In the genomic region with DNA sequence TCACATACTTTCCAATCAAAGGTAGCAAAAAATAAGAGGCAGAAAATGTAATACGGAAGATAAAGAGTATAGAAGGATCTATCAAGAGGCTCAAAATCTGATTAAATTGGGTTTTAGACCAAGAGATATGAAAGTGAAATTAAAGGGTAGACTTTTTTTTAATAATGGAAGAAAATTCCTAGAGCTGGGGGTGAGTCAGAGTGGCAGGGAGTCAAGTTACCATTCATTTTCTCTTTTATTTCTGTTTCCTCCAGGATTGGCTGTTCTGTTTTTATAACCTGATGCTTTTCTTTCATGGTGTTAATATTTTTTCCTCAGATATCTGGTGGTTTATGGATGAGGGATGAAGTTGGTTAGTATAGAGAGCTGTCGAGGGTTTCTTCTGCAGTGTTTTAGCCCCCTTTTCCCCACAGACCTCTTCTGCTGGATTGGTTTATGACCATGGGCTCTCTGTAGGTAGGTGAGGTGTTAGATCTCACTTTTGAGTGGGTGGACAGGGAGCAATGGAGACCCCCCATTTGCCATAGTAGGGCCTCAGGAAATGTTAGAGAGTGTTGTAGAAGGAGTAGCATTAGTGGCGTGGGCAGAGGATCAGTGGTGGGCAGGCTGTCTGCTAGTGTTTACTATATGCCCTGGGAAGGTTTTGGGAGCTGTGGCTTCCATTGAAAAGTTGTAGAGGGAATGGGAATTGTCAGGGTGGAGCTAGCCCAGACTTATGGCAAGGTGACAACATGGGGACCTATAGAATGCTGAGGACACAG, we compare ENCODE assay signal across 27 cellular contexts.
A peak's percentile ranks its signal among the peaks of the same experiment; 100 is the strongest.
DNase-seq lines count a peak whose midpoint lies in the region; ATAC-seq, FAIRE-seq and TF ChIP-seq lines count a peak whose summit lies in the region.
"Had no signal": no experiment of that assay in that cellular context is flagged by ENCODE, and none has a peak within 500 bp of the region (broad histone marks: within the 10 kb centered on the region; RNA-seq: fewer than 3 reads in every experiment).

No MANE protein-coding gene starts in this region.

- POLR2A ChIA-PET in MCF 10A (lab: Yijun Ruan, JAX), result interaction anchor here (0.7 to 1.1 kb wide), 3 partner anchors 33 to 468 kb away, joined by 3 to 5 read pairs (median 4); no protein-coding TSS in a partner anchor

- H3K27me3 ChIP-seq in breast epithelium (no peaks in the 10 kb centered on the region), body of pancreas (no peaks in the 10 kb centered on the region)
- H3K27me3 ChIP-seq: gastroesophageal sphincter, MG63, tibial nerve had no signal

- CTCF ChIA-PET in MCF 10A (lab: Yijun Ruan, JAX), result interaction anchor here (0.6 to 4.9 kb wide), 38 partner anchors 10 to 596 kb away, joined by 3 to 68 read pairs (median 5); no protein-coding TSS in a partner anchor

- peaks cover 8% of the 10 kb centered on the region for H3K9me3 Mint-ChIP-seq in MCF 10A (ENCODE audit: unreplicated experiment)
- H3K9me3 Mint-ChIP-seq: activated CD4-positive, alpha-beta T cell treated with anti-CD3 and anti-CD28 coated beads, Interleukin-2, amount 10 ng/mL, durations not matched to agents 24 days and 14 days had no signal

- no peak overlapping the region for H3K4me3 ChIP-seq in breast epithelium
- no peak overlapping the region for H3K4me3 ChIP-seq in body of pancreas
- H3K4me3 ChIP-seq: gastroesophageal sphincter, MG63, SK-N-MC, tibial nerve had no signal

- H3K9me3 ChIP-seq in breast epithelium (peaks cover 4 to 12% of the 10 kb centered on the region in 2 donors), body of pancreas (no peaks in the 10 kb centered on the region)
- H3K9me3 ChIP-seq: MG63 had no signal

- no peak for FAIRE-seq in urothelium cell line (lab: Jason Lieb, UNC)
- FAIRE-seq: small intestine had no signal

- H3K27me3 Mint-ChIP-seq in MCF 10A (ENCODE audit: insufficient read depth, unreplicated experiment), result no peaks in the 10 kb centered on the region
- H3K27me3 Mint-ChIP-seq: activated CD4-positive, alpha-beta T cell treated with anti-CD3 and anti-CD28 coated beads, Interleukin-2, amount 10 ng/mL, durations not matched to agents 24 days and 14 days had no signal

- intact Hi-C loops in MCF 10A (cut with micrococcal nuclease), result loop anchor here (2.0 to 10.0 kb wide), 4 partner anchors 382 to 789 kb away; a partner anchor contains a TSS
- intact Hi-C loops in breast epithelium (cut with DNase I; ENCODE audit: low total_unique reads), result no loop called here
- intact Hi-C loops in body of pancreas (cut with DNase I), result no loop called here

- no TSS peak for BruUV-seq in MCF 10A (replicated peaks; lab: Mats Ljungman, UMichigan)

- no peak for ATAC-seq in body of pancreas
- ATAC-seq: activated T-cell treated with anti-CD3 and anti-CD28 coated beads, Interleukin-2, amount 50 U/mL, for 4 hours; gastroesophageal sphincter; naive thymus-derived CD8-positive, alpha-beta T cell had no signal

- H3K36me3 Mint-ChIP-seq in MCF 10A (ENCODE audit: insufficient read depth, unreplicated experiment), result no peaks in the 10 kb centered on the region
- H3K36me3 Mint-ChIP-seq: CD4-positive, alpha-beta memory T cell; immature natural killer cell had no signal

- TF ChIP-seq CTCF in MCF 10A (IDR thresholded peaks at IDR 0.05; ENCODE audit: unreplicated experiment) (no peak), breast epithelium (IDR thresholded peaks at IDR 0.05) (no peak), body of pancreas (IDR thresholded peaks at IDR 0.05) (no peak)

- 92 to 93% methylated on average over 3 of the region's 3 CpGs for WGBS in body of pancreas, 2 donors

- H3K27ac ChIP-seq in breast epithelium (no peak overlapping the region), body of pancreas (no peak overlapping the region)
- H3K27ac ChIP-seq: gastroesophageal sphincter, SK-N-MC, tibial nerve had no signal

- H3K4me3 Mint-ChIP-seq in MCF 10A (ENCODE audit: unreplicated experiment), result no peak overlapping the region
- H3K4me3 Mint-ChIP-seq: activated CD4-positive, alpha-beta T cell treated with anti-CD3 and anti-CD28 coated beads, Interleukin-2, amount 10 ng/mL, durations not matched to agents 24 days and 14 days; activated T-cell treated with anti-CD3 and anti-CD28 coated beads, Interleukin-2, amount 50 U/mL, for 4 hours; CD4-positive, alpha-beta memory T cell; immature natural killer cell; naive thymus-derived CD8-positive, alpha-beta T cell had no signal

- H3K4me1 ChIP-seq in breast epithelium (no peaks in the 10 kb centered on the region), body of pancreas (peaks cover 11% of the 10 kb centered on the region)
- H3K4me1 ChIP-seq: gastroesophageal sphincter, tibial nerve had no signal

- TF ChIP-seq POLR2A in breast epithelium (IDR thresholded peaks at IDR 0.05), result no peak
- no peak for TF ChIP-seq POLR2A in body of pancreas (IDR thresholded peaks at IDR 0.05)

- no peaks in the 10 kb centered on the region for H3K4me1 Mint-ChIP-seq in MCF 10A (ENCODE audit: insufficient read depth, unreplicated experiment)
- H3K4me1 Mint-ChIP-seq: activated CD4-positive, alpha-beta T cell treated with anti-CD3 and anti-CD28 coated beads, Interleukin-2, amount 10 ng/mL, durations not matched to agents 24 days and 14 days; CD4-positive, alpha-beta memory T cell; immature natural killer cell; naive thymus-derived CD8-positive, alpha-beta T cell had no signal

- H3K36me3 ChIP-seq in breast epithelium (no peaks in the 10 kb centered on the region), body of pancreas (replicated peaks in 1 of 2; ENCODE audit: insufficient read depth in 1 of 2, low read depth in 2 of 2) (no peaks in the 10 kb centered on the region)
- H3K36me3 ChIP-seq: MG63 had no signal

- DNase-seq in MCF 10A (ENCODE audit: unreplicated experiment) (peak; percentile 7), breast epithelium (ENCODE audit: low spot score in 2 of 2) (no peak), astrocyte of the hippocampus (ENCODE audit: low read depth, low spot score) (peak; percentile 31), glomerular visceral epithelial cell (ENCODE audit: extremely low spot score) (peak; percentile 22), urothelium cell line (ENCODE audit: low spot score) (peak; percentile 32), body of pancreas (no peak), T-helper 2 cell (no peak), AG08395 (ENCODE audit: low spot score) (no peak)
- DNase-seq: 8988T; activated CD4-positive, alpha-beta T cell treated with anti-CD3 and anti-CD28 coated beads, Interleukin-2, amount 10 ng/mL, durations not matched to agents 24 days and 14 days; activated naive CD4-positive, alpha-beta T cell treated with Interleukin-2 at 50 U/mL for 16 hours; activated T-cell treated with anti-CD3 and anti-CD28 coated beads, Interleukin-2, amount 50 U/mL, for 4 hours; caudate nucleus; CD4-positive, alpha-beta memory T cell; hippocampal formation; immature natural killer cell; left ventricle myocardium superior; MG63; midbrain; naive thymus-derived CD8-positive, alpha-beta T cell; NCI-H446; occipital lobe; stimulated activated CD8-positive, alpha-beta memory T cell treated with anti-CD3 and anti-CD28 coated beads, Interleukin-4, amount 100 ng/mL, for 48 hours had no signal

- no peak overlapping the region for H3K27ac Mint-ChIP-seq in MCF 10A (ENCODE audit: low read depth, unreplicated experiment)
- H3K27ac Mint-ChIP-seq: activated CD4-positive, alpha-beta T cell treated with anti-CD3 and anti-CD28 coated beads, Interleukin-2, amount 10 ng/mL, durations not matched to agents 24 days and 14 days; CD4-positive, alpha-beta memory T cell; immature natural killer cell; naive thymus-derived CD8-positive, alpha-beta T cell had no signal

Comparison
In these comparisons a context has a peak if more than half of its experiments do, and no peak if none do; other contexts are left out.
1. DNase-seq: peak in MCF 10A (single experiment), astrocyte of the hippocampus (single experiment), glomerular visceral epithelial cell (single experiment) and urothelium cell line (single experiment); none in breast epithelium (0 of 2), body of pancreas (0 of 4), T-helper 2 cell (0 of 5) and AG08395 (single experiment).